In the genomic region with DNA sequence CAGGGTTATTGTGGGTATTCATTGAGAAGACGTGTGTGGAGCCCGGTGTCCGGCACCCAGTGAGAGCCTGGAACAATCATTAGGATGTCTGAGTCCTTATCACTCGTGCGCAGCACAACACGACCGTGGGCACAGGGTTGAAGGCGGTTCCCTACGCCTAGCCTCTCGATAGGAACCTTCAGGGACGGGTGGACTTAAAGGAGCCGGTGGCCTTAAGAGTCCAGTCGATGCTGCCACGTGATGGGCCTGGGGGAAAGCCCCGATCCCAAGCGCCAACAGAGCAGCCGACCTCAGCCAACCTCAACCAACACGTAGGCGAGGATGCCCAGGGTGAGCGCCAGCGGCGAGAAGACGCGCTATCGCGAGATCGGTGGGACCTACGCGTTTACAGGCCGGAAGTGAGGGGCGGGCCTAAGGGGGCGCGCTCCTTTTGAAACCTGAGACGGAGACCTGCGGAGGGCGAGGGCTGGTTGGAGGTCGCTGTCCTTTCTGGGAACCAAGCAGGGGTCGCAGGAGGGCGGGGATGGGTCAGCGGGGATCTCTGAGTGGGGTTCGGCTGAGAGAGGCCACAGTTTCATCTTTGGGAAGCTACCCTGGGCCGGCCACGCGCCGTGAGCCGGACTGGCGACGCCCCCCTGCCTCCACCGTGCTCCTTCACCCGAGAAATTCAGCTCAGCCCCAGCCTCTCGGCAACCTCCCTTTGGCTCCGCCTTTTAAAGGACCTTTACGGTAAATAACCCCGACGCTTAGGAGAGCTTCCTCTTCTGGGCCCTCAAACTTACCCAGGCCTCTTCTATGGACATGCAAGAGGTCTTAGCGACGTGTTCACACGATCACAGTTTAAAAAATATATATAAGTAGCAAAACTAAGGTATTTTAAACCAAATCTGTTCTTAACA, we compare ENCODE assay signal across 8 cellular contexts. TPM values are rescaled to one million over a fixed set of nuclear protein-coding genes. Genes with fewer than 3 reads are reported as not detected.
DNase-seq lines count a peak whose midpoint lies in the region; ATAC-seq and TF ChIP-seq lines count a peak whose summit lies in the region.

No MANE protein-coding gene starts in this region.

- no peaks in the 10 kb centered on the region for H3K36me3 Mint-ChIP-seq in activated CD4-positive, alpha-beta T cell treated with anti-CD3 and anti-CD28 coated beads, Interleukin-2, amount 10 ng/mL, durations not matched to agents 7 days and 5 days (ENCODE audit: low read depth)

- WGBS in right lobe of liver (ENCODE audit: insufficient coverage, low coverage, low lambda C conversion rate, missing lambda C conversion rate) = 2% methylated on average over 41 of the region's 58 CpGs

- CTCF ChIA-PET in activated CD4-positive, alpha-beta T cell treated with anti-CD3 and anti-CD28 coated beads, Interleukin-2, amount 10 ng/mL, durations not matched to agents 7 days and 5 days (lab: Charles Lee) = interaction anchor here (2.5 to 31.8 kb wide), 3 partner anchors 11 to 61 kb away, joined by 8 to 669 read pairs (median 29); partner anchors contain the start of gene WNT10A

- H3K4me1 ChIP-seq in right lobe of liver = peaks cover 0 to 7% (median 0%) of the 10 kb centered on the region in 4 donors

- POLR2A ChIA-PET in activated CD4-positive, alpha-beta T cell treated with anti-CD3 and anti-CD28 coated beads, Interleukin-2, amount 10 ng/mL, durations not matched to agents 7 days and 5 days (lab: Charles Lee) = no interaction called here

- H3K27ac Mint-ChIP-seq in activated CD4-positive, alpha-beta T cell treated with anti-CD3 and anti-CD28 coated beads, Interleukin-2, amount 10 ng/mL, durations not matched to agents 7 days and 5 days = peak overlapping the region; percentile 88

- ATAC-seq in GM18873 (IDR thresholded peaks at IDR 0.05; ENCODE audit: low FRiP score, unreplicated experiment) (peak; percentile 71), HG03159 (IDR thresholded peaks at IDR 0.05; ENCODE audit: unreplicated experiment) (peak; percentile 95), right lobe of liver (peak; percentile 89 to 99 (median 98))

- H3K27me3 Mint-ChIP-seq in activated CD4-positive, alpha-beta T cell treated with anti-CD3 and anti-CD28 coated beads, Interleukin-2, amount 10 ng/mL, durations not matched to agents 7 days and 5 days = peaks cover 17% of the 10 kb centered on the region

- H3K27ac ChIP-seq in right lobe of liver = no peak overlapping the region

- H3K9me3 ChIP-seq in right lobe of liver = no peaks in the 10 kb centered on the region

- H3K4me3 Mint-ChIP-seq in activated CD4-positive, alpha-beta T cell treated with anti-CD3 and anti-CD28 coated beads, Interleukin-2, amount 10 ng/mL, durations not matched to agents 7 days and 5 days = peak overlapping the region; percentile 81

- no peaks in the 10 kb centered on the region for H3K9me3 Mint-ChIP-seq in activated CD4-positive, alpha-beta T cell treated with anti-CD3 and anti-CD28 coated beads, Interleukin-2, amount 10 ng/mL, durations not matched to agents 7 days and 5 days

- DNase-seq in AG08395 (ENCODE audit: low spot score) (peak; percentile 93), NCI-H446 treated with DMSO at 0.1 percent for 48 hours (lab: John Stamatoyannopoulos, UW) (peak; percentile 82), dermis microvascular lymphatic vessel endothelial cell (ENCODE audit: low read depth in 2 of 2) (peak; percentile 21 to 30), right lobe of liver (peak; percentile 83 to 90 (median 88))
- DNase-seq in activated CD4-positive, alpha-beta T cell treated with anti-CD3 and anti-CD28 coated beads, Interleukin-2, amount 10 ng/mL, durations not matched to agents 7 days and 5 days = peak; percentile 88
- DNase-seq in stimulated activated CD4-positive, alpha-beta T cell treated with anti-CD3 and anti-CD28 coated beads, Interleukin-2, amount 100 ng/mL, for 48 hours = peak; percentile 87 to 89

- no peaks in the 10 kb centered on the region for H3K36me3 ChIP-seq in right lobe of liver

- TF ChIP-seq CTCF in right lobe of liver (IDR thresholded peaks at IDR 0.05) = no peak

- H3K4me3 ChIP-seq in right lobe of liver = peak overlapping the region; percentile 45 to 57 (median 46)

- H3K4me1 Mint-ChIP-seq in activated CD4-positive, alpha-beta T cell treated with anti-CD3 and anti-CD28 coated beads, Interleukin-2, amount 10 ng/mL, durations not matched to agents 7 days and 5 days = peaks cover 17% of the 10 kb centered on the region

- intact Hi-C loops in right lobe of liver (cut with DNase I) = no loop called here

- TF ChIP-seq POLR2A in right lobe of liver (IDR thresholded peaks at IDR 0.05) = no peak

- H3K27me3 ChIP-seq in right lobe of liver = no peaks in the 10 kb centered on the region

RNA-seq across cellular contexts. Expression of gene WNT10A, which starts 28.3 kb away (rescaled TPM):
- under 1 TPM; 0.10 TPM for total RNA-seq in activated CD4-positive, alpha-beta T cell treated with anti-CD3 and anti-CD28 coated beads, Interleukin-2, amount 10 ng/mL, durations not matched to agents 7 days and 5 days
- total RNA-seq in dermis microvascular lymphatic vessel endothelial cell (not detected in 2 replicates), right lobe of liver (under 1 TPM in 1 of 6 experiments, not detected in 5; 0.31 TPM)

RNA-seq across cellular contexts. Expression of gene WNT6, which starts 49.4 kb away (rescaled TPM):
- total RNA-seq in activated CD4-positive, alpha-beta T cell treated with anti-CD3 and anti-CD28 coated beads, Interleukin-2, amount 10 ng/mL, durations not matched to agents 7 days and 5 days = not detected
- total RNA-seq in dermis microvascular lymphatic vessel endothelial cell = not detected in 2 replicates
- total RNA-seq in right lobe of liver = under 1 TPM in 1 of 6 experiments, not detected in 5; 0.25 TPM

RNA-seq across cellular contexts. Expression of gene CDK5R2, which starts 50.5 kb away (rescaled TPM):
- total RNA-seq in activated CD4-positive, alpha-beta T cell treated with anti-CD3 and anti-CD28 coated beads, Interleukin-2, amount 10 ng/mL, durations not matched to agents 7 days and 5 days = not detected
- total RNA-seq in dermis microvascular lymphatic vessel endothelial cell = not detected in 2 replicates
- not detected for total RNA-seq in right lobe of liver

Comparison
In these comparisons a context has a peak if more than half of its experiments do, and no peak if none do; other contexts are left out.
1. DNase-seq: peak in every context shown above with its lines; median percentile 93 in AG08395; 88 in activated CD4-positive, alpha-beta T cell treated with anti-CD3 and anti-CD28 coated beads, Interleukin-2, amount 10 ng/mL, durations not matched to agents 7 days and 5 days; 88 in right lobe of liver; 88 in stimulated activated CD4-positive, alpha-beta T cell treated with anti-CD3 and anti-CD28 coated beads, Interleukin-2, amount 100 ng/mL, for 48 hours; 82 in NCI-H446 treated with DMSO at 0.1 percent for 48 hours; 26 in dermis microvascular lymphatic vessel endothelial cell.